In the genomic region with DNA sequence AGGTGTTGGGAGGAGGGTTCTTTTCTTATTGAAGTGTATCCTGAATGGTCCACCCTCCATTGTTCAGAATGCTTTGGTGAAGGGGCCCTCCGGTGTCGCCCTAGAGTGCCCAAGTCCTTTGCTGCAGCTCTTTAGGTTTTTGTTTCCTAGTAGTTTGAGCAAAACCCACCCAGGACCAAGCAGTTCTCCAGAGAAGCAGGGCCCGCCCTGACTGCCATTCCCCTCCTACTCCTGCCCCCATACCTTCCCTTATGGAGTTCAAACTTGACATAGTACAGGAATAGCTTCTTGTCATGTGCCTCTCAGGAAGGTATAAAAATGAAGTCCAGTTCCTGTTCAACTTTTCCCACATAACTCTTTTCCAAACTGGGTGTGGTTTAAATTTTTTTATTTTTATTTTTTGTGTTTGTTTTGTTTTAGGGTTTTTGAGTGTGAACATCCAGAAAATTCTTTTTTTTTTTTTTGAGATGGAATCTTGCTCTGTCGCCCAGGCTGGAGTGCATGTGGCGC, we compare ENCODE assay signal across 1 cellular context.
TF ChIP-seq lines count a peak whose summit lies in the region.

No MANE protein-coding gene starts in this region.

TF ChIP-seq in endothelial cell of umbilical vein, 7 proteins besides CTCF, POLR2A, EP300 and RAD21:
- TF ChIP-seq FOS (IDR thresholded peaks at IDR 0.05; ENCODE audit: borderline replicate concordance, insufficient read depth, low read length) (no peak), POLR2AphosphoS5 (IDR thresholded peaks at IDR 0.05; ENCODE audit: insufficient read depth, low read depth, low read length) (no peak), MYC (IDR thresholded peaks at IDR 0.05; ENCODE audit: low read depth, low read length) (no peak), JUN (IDR thresholded peaks at IDR 0.05; ENCODE audit: borderline replicate concordance, insufficient read depth, insufficient read length, low read depth) (no peak), EZH2 (IDR thresholded peaks at IDR 0.05; ENCODE audit: borderline replicate concordance, low read depth, low read length, severe bottlenecking) (no peak), GATA2 (IDR thresholded peaks at IDR 0.05; ENCODE audit: insufficient read depth, insufficient read length, low read depth, low read length) (no peak)
- TF ChIP-seq, protein P1, sequence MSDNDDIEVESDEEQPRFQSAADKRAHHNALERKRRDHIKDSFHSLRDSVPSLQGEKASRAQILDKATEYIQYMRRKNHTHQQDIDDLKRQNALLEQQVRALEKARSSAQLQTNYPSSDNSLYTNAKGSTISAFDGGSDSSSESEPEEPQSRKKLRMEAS (IDR thresholded peaks at IDR 0.05; ENCODE audit: insufficient read depth, insufficient read length), result no peak
